Comparison of ENCODE assay signal across 2 cellular contexts in the genomic region with DNA sequence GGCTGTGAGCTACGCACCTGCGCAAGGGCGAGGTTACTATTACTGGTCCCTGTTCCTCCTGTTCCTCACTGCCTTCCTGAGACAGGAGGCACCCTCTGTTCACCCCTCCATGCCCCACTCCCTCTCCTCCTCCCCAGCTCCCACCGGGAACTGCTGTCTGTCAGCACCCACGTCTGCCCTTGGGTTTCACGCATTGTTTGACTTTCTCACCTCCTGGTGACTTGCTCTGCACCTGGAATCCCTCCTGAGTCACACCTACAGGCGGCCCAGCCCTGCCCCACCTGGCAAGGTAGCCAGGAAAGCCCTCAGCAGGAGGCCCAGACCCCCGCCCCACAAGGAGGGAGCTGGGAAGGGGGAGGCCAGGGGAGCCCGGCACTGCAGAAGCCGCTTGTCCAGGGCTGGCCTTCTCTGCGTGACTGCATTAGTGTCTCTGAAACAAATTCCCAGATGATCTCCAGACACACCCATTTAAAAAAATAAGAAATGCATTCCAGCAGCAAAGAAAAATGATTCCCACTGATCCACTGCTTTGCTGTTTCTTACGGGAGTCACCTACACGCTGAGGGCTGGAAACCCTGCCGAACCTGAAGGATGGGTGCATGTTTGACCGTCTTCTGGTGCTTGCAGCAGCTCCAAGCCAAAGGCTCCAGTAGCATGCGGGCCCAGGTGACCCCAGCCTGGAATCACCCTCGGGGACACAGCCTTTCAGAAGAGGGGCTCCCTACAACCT.
A peak's percentile ranks its signal among the peaks of the same experiment; 100 is the strongest.
TF ChIP-seq lines count a peak whose summit lies in the region.

No MANE protein-coding gene starts in this region.

TF ChIP-seq in HCT116, 20 proteins besides CTCF, POLR2A, EP300 and RAD21:
- TF ChIP-seq SP1 (IDR thresholded peaks at IDR 0.05; ENCODE audit: low read depth) (peak; percentile 47; the same call in 1 of the 2 replicates), SRF (IDR thresholded peaks at IDR 0.05; ENCODE audit: low read depth) (no peak)

TF ChIP-seq in WTC11, 78 proteins besides CTCF, POLR2A, EP300 and RAD21:
- TF ChIP-seq, protein P1, sequence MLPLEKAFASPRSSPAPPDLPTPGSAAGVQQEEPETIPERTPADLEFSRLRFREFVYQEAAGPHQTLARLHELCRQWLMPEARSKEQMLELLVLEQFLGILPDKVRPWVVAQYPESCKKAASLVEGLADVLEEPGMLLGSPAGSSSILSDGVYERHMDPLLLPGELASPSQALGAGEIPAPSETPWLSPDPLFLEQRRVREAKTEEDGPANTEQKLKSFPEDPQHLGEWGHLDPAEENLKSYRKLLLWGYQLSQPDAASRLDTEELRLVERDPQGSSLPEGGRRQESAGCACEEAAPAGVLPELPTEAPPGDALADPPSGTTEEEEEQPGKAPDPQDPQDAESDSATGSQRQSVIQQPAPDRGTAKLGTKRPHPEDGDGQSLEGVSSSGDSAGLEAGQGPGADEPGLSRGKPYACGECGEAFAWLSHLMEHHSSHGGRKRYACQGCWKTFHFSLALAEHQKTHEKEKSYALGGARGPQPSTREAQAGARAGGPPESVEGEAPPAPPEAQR (CRISPR knock-in tag; IDR thresholded peaks at IDR 0.05): no peak
- no peak for TF ChIP-seq ZNF416 (CRISPR knock-in tag; IDR thresholded peaks at IDR 0.05)
- TF ChIP-seq, protein P2, sequence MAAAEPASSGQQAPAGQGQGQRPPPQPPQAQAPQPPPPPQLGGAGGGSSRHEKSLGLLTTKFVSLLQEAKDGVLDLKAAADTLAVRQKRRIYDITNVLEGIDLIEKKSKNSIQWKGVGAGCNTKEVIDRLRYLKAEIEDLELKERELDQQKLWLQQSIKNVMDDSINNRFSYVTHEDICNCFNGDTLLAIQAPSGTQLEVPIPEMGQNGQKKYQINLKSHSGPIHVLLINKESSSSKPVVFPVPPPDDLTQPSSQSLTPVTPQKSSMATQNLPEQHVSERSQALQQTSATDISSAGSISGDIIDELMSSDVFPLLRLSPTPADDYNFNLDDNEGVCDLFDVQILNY (CRISPR knock-in tag; IDR thresholded peaks at IDR 0.05): no peak
- no peak for TF ChIP-seq SMAD3 (CRISPR knock-in tag; IDR thresholded peaks at IDR 0.05; ENCODE audit: borderline replicate concordance)
- TF ChIP-seq JUN (CRISPR knock-in tag; IDR thresholded peaks at IDR 0.05): no peak
- TF ChIP-seq RORB (CRISPR knock-in tag; IDR thresholded peaks at IDR 0.05): no peak
- no peak for TF ChIP-seq HMGA2 (CRISPR knock-in tag; IDR thresholded peaks at IDR 0.05)
- TF ChIP-seq GABPB1 (CRISPR knock-in tag; IDR thresholded peaks at IDR 0.05): no peak
- TF ChIP-seq, protein P3, sequence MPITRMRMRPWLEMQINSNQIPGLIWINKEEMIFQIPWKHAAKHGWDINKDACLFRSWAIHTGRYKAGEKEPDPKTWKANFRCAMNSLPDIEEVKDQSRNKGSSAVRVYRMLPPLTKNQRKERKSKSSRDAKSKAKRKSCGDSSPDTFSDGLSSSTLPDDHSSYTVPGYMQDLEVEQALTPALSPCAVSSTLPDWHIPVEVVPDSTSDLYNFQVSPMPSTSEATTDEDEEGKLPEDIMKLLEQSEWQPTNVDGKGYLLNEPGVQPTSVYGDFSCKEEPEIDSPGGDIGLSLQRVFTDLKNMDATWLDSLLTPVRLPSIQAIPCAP (CRISPR knock-in tag; IDR thresholded peaks at IDR 0.05): no peak
- TF ChIP-seq, protein P4, sequence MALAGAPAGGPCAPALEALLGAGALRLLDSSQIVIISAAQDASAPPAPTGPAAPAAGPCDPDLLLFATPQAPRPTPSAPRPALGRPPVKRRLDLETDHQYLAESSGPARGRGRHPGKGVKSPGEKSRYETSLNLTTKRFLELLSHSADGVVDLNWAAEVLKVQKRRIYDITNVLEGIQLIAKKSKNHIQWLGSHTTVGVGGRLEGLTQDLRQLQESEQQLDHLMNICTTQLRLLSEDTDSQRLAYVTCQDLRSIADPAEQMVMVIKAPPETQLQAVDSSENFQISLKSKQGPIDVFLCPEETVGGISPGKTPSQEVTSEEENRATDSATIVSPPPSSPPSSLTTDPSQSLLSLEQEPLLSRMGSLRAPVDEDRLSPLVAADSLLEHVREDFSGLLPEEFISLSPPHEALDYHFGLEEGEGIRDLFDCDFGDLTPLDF (CRISPR knock-in tag; IDR thresholded peaks at IDR 0.05): no peak
- no peak for TF ChIP-seq JAZF1 (CRISPR knock-in tag; IDR thresholded peaks at IDR 0.05)
